In genomic region chr15:90138071-90138833, GRCh38 we compare ENCODE assay signal across 14 cellular contexts. TPM values are rescaled to one million over a fixed set of nuclear protein-coding genes. Genes with fewer than 3 reads are reported as not detected.
DNase-seq lines count a peak whose midpoint lies in the region; ATAC-seq, FAIRE-seq and TF ChIP-seq lines count a peak whose summit lies in the region.
"Had no signal": no experiment of that assay in that cellular context is flagged by ENCODE, and none has a peak within 500 bp of the region (broad histone marks: within the 10 kb centered on the region; RNA-seq: fewer than 3 reads in every experiment).

No MANE protein-coding gene starts in this region.

- H3K36me3 ChIP-seq in liver (ENCODE audit: control insufficient read depth in 4 of 4, insufficient read depth in 3 of 4, low read depth in 1 of 4, low read length in 3 of 4) (no peaks in the 10 kb centered on the region), HepG2 (replicated peaks in 1 of 2; ENCODE audit: control insufficient read depth in 1 of 2, insufficient read depth in 2 of 2, low read length in 2 of 2) (no peaks in the 10 kb centered on the region), right atrium auricular region (no peaks in the 10 kb centered on the region), parathyroid adenoma (ENCODE audit: control insufficient read depth, insufficient read depth, low read length) (no peaks in the 10 kb centered on the region)

- intact Hi-C loops in HepG2 (cut with micrococcal nuclease; ENCODE audit: unreplicated experiment) = no loop called here
- intact Hi-C loops in lower leg skin (cut with DNase I; ENCODE audit: low total_unique reads) = no loop called here
- intact Hi-C loops in left colon (cut with DNase I, micrococcal nuclease) = no loop called here

- DNase-seq in HepG2 (ENCODE audit: low spot score) = no peak
- DNase-seq in right atrium auricular region (ENCODE audit: low spot score) = no peak
- no peak for DNase-seq in lower leg skin (ENCODE audit: low spot score in 2 of 2)
- DNase-seq in stimulated activated CD8-positive, alpha-beta memory T cell treated with anti-CD3 and anti-CD28 coated beads, Interleukin-4, amount 100 ng/mL, for 48 hours = no peak
- no peak for DNase-seq in left colon
- DNase-seq: Calu3, KBM-7, NCI-H1092, NCI-H1694 treated with DMSO at 0.1 percent for 48 hours, SHP77 had no signal

- H3K4me3 ChIP-seq in liver (ENCODE audit: low read depth in 1 of 3, low read length in 3 of 3) (no peak overlapping the region), HepG2 (replicated peaks in 1 of 3; ENCODE audit: insufficient read depth in 1 of 3, low read depth in 2 of 3, low read length in 3 of 3) (no peak overlapping the region), right atrium auricular region (no peak overlapping the region), parathyroid adenoma (ENCODE audit: low read depth, low read length) (no peak overlapping the region), lower leg skin (ENCODE audit: low read depth, poor library complexity, severe bottlenecking) (no peak overlapping the region)
- H3K4me3 ChIP-seq: GM23338 had no signal

- TF ChIP-seq RAD21 in liver (IDR thresholded peaks at IDR 0.05) (peak; percentile 41 to 65), HepG2 (CRISPR knock-in tag; IDR thresholded peaks at IDR 0.05) (no peak)

- in situ Hi-C loops in HepG2 (cut with HindIII; ENCODE audit: extremely low pct_ligation_motif_present, low pct_unique_long_range_greater_than_20kb) = no loop called here

- ATAC-seq in HepG2 (no peak), GM18517 (IDR thresholded peaks at IDR 0.05; ENCODE audit: unreplicated experiment) (no peak), left colon (no peak)
- ATAC-seq: GM23338 had no signal

- BruUV-seq in HepG2 (replicated peaks; lab: Mats Ljungman, UMichigan) = no TSS peak

- CTCF ChIA-PET in HepG2 (lab: Yijun Ruan, JAX; ENCODE audit: low intra/inter-chr PET ratio, low total read pairs) = no interaction called here

- 77% methylated on average over 11 of the region's 11 CpGs for WGBS in liver
- WGBS in HepG2 (ENCODE audit: low lambda C conversion rate) = 30% methylated on average over 11 of the region's 11 CpGs
- 87 to 92% methylated on average over 11 of the region's 11 CpGs for WGBS in lower leg skin, 2 donors

- H3K27ac ChIP-seq in liver (ENCODE audit: low read depth in 1 of 2, low read length in 2 of 2) (peak overlapping the region in 1 of 2 donors; percentile 18), HepG2 (ENCODE audit: extremely low read length, insufficient read depth, low read length) (no peak overlapping the region), right atrium auricular region (peak overlapping the region; percentile 1 to 35), parathyroid adenoma (peak overlapping the region; percentile 22)

- H3K27me3 ChIP-seq in liver (ENCODE audit: control insufficient read depth in 4 of 4, insufficient read depth in 4 of 4, low read length in 3 of 4) (no peaks in the 10 kb centered on the region), HepG2 (ENCODE audit: control insufficient read depth in 1 of 2, insufficient read depth in 2 of 2, low read length in 2 of 2) (peaks cover 2 to 35% of the 10 kb centered on the region in 2 experiments; a peak in 4 of 5 replicates), right atrium auricular region (no peaks in the 10 kb centered on the region), parathyroid adenoma (ENCODE audit: control insufficient read depth, insufficient read depth, low read length) (no peaks in the 10 kb centered on the region)

- FAIRE-seq in HepG2 (lab: Jason Lieb, UNC) = no peak

- H3K79me2 ChIP-seq in HepG2 (ENCODE audit: insufficient read depth, low read length) (no peaks in the 10 kb centered on the region), parathyroid adenoma (no peaks in the 10 kb centered on the region)

- peaks cover 5 to 14% (median 9%) of the 10 kb centered on the region in 4 donors for H3K4me1 ChIP-seq in liver (ENCODE audit: control insufficient read depth in 4 of 4, insufficient read depth in 4 of 4, low read length in 3 of 4)
- H3K4me1 ChIP-seq in HepG2 (ENCODE audit: insufficient read depth, low read length) = peaks cover 20% of the 10 kb centered on the region
- H3K4me1 ChIP-seq in right atrium auricular region = peaks cover 0 to 10% of the 10 kb centered on the region in 2 donors
- H3K4me1 ChIP-seq in parathyroid adenoma = peaks cover 2% of the 10 kb centered on the region

- TF ChIP-seq POLR2A in HepG2 (IDR thresholded peaks at IDR 0.05; ENCODE audit: insufficient read depth in 1 of 2, low read depth in 2 of 2, low read length in 2 of 2) (no peak), lower leg skin (IDR thresholded peaks at IDR 0.05) (no peak)

- H3K9me3 ChIP-seq in liver (ENCODE audit: control insufficient read depth in 4 of 4, low read length in 3 of 4) = no peaks in the 10 kb centered on the region
- no peaks in the 10 kb centered on the region for H3K9me3 ChIP-seq in HepG2 (ENCODE audit: low read length)
- H3K9me3 ChIP-seq in right atrium auricular region = no peaks in the 10 kb centered on the region
- no peaks in the 10 kb centered on the region for H3K9me3 ChIP-seq in parathyroid adenoma (ENCODE audit: control insufficient read depth, low read length)

- no peaks in the 10 kb centered on the region for H4K20me1 ChIP-seq in HepG2 (ENCODE audit: insufficient read depth, low read length)

- TF ChIP-seq CTCF in liver (IDR thresholded peaks at IDR 0.05; ENCODE audit: low read depth, low read length, missing input control) (no peak), HepG2 (CRISPR knock-in tag; IDR thresholded peaks at IDR 0.05) (no peak), right atrium auricular region (IDR thresholded peaks at IDR 0.05) (no peak), parathyroid adenoma (IDR thresholded peaks at IDR 0.05) (no peak), lower leg skin (IDR thresholded peaks at IDR 0.05) (no peak)

- no peak for TF ChIP-seq EP300 in HepG2 (IDR thresholded peaks at IDR 0.05; ENCODE audit: low read depth in 2 of 2, low read length in 2 of 2)
- TF ChIP-seq EP300 in HepG2 (CRISPR knock-in tag; IDR thresholded peaks at IDR 0.05; ENCODE audit: borderline replicate concordance) = no peak

- H3K9ac ChIP-seq in liver (ENCODE audit: low read depth in 1 of 2, low read length in 2 of 2) (no peak overlapping the region), HepG2 (ENCODE audit: insufficient read depth, low read depth, low read length) (no peak overlapping the region), parathyroid adenoma (no peak overlapping the region)

- H3K4me2 ChIP-seq in HepG2 (ENCODE audit: low read depth, low read length) (no peak overlapping the region), parathyroid adenoma (ENCODE audit: low read length) (peak overlapping the region; percentile 61)
- H3K4me2 ChIP-seq: GM23338 had no signal

- POLR2A ChIA-PET in HepG2 (lab: Yijun Ruan, JAX) = no interaction called here

- H2AFZ ChIP-seq in HepG2 (ENCODE audit: low read length) = no peak overlapping the region
- peak overlapping the region; percentile 72 for H2AFZ ChIP-seq in parathyroid adenoma
- H2AFZ ChIP-seq: GM23338 had no signal

TF ChIP-seq in liver, 16 proteins besides CTCF, POLR2A, EP300 and RAD21:
- no peak for TF ChIP-seq SP1 (IDR thresholded peaks at IDR 0.05)
- peak; percentile 11 for TF ChIP-seq NR2F2 (IDR thresholded peaks at IDR 0.05)
- peak; percentile 25 to 56 for TF ChIP-seq HNF4A (conservative IDR thresholded peaks at IDR 0.05)
- peak; percentile 89 to 93 for TF ChIP-seq RXRA (IDR thresholded peaks at IDR 0.05)

TF ChIP-seq in HepG2, 621 proteins besides CTCF, POLR2A, EP300 and RAD21 (continues in another document):
- TF ChIP-seq SETDB1 (CRISPR knock-in tag; IDR thresholded peaks at IDR 0.05; ENCODE audit: borderline replicate concordance) (no peak), ZNF776 (CRISPR knock-in tag; IDR thresholded peaks at IDR 0.05) (no peak), KLF16 (CRISPR knock-in tag; IDR thresholded peaks at IDR 0.05) (no peak), HOXA3 (CRISPR knock-in tag; IDR thresholded peaks at IDR 0.05) (no peak), TMF1 (CRISPR knock-in tag; IDR thresholded peaks at IDR 0.05; ENCODE audit: low read depth) (no peak), ZBTB3 (CRISPR knock-in tag; IDR thresholded peaks at IDR 0.05; ENCODE audit: borderline replicate concordance, low read depth) (no peak)
- TF ChIP-seq, protein P1, sequence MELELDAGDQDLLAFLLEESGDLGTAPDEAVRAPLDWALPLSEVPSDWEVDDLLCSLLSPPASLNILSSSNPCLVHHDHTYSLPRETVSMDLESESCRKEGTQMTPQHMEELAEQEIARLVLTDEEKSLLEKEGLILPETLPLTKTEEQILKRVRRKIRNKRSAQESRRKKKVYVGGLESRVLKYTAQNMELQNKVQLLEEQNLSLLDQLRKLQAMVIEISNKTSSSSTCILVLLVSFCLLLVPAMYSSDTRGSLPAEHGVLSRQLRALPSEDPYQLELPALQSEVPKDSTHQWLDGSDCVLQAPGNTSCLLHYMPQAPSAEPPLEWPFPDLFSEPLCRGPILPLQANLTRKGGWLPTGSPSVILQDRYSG (CRISPR knock-in tag; IDR thresholded peaks at IDR 0.05) = no peak

RNA-seq across cellular contexts. Expression of gene IDH2, which starts 36.0 kb away (rescaled TPM):
- total RNA-seq in liver = 100 to 1,000 TPM; 149 to 318 TPM
- 100 to 1,000 TPM; 278 to 339 TPM for polyA plus RNA-seq in liver
- total RNA-seq in HepG2 (2016; rRNA removed; fragmentation: Illumina TruSeq; extraction: Trizol) = 120 and 121 TPM in 2 replicates
- 37.5 and 39.4 TPM in 2 replicates for total RNA-seq in HepG2 (2016; cell fraction: cytosol; rRNA removed; fragmentation: Illumina TruSeq; extraction: Trizol; ENCODE audit: low read depth)
- total RNA-seq in HepG2 (2016; cell fraction: insoluble cytoplasmic fraction; rRNA removed; fragmentation: Illumina TruSeq; extraction: Trizol) = 108 and 124 TPM in 2 replicates
- total RNA-seq in HepG2 (2016; cell fraction: membrane; rRNA removed; fragmentation: Illumina TruSeq; extraction: Trizol) = 87.3 and 98.2 TPM in 2 replicates
- total RNA-seq in HepG2 (2016; cell fraction: nucleus; rRNA removed; fragmentation: Illumina TruSeq; extraction: Trizol) = 50.6 and 54.5 TPM in 2 replicates
- polyA plus RNA-seq in HepG2 (2011; rRNA removed) = 132 and 145 TPM in 2 replicates
- 85.2 and 137 TPM in 2 replicates for polyA plus RNA-seq in HepG2 (2011; cell fraction: cytosol; rRNA removed)
- polyA plus RNA-seq in HepG2 (2011; cell fraction: nucleus; rRNA removed) = 62.9 and 78.0 TPM in 2 replicates
- polyA plus RNA-seq in HepG2 (2012) = 57.4 and 73.4 TPM in 2 replicates
- 63.2 and 73.9 TPM in 2 replicates for polyA plus RNA-seq in HepG2 (2016; cell fraction: cytosol; fragmentation: Illumina TruSeq; extraction: Trizol; ENCODE audit: low read depth)
- polyA plus RNA-seq in HepG2 (2016; cell fraction: insoluble cytoplasmic fraction; fragmentation: Illumina TruSeq; extraction: Trizol; ENCODE audit: low read depth) = 130 and 145 TPM in 2 replicates
- 84.9 and 106 TPM in 2 replicates for polyA plus RNA-seq in HepG2 (2016; cell fraction: membrane; fragmentation: Illumina TruSeq; extraction: Trizol; ENCODE audit: low read depth)
- polyA plus RNA-seq in HepG2 (2016; cell fraction: nucleus; fragmentation: Illumina TruSeq; extraction: Trizol; ENCODE audit: insufficient read depth, low read depth) = 97.9 and 110 TPM in 2 replicates
- 34.4 and 160 TPM in 2 replicates for polyA minus RNA-seq in HepG2 (2011; rRNA and poly(A)+ RNA removed; ENCODE audit: low replicate concordance)
- 67.1 and 76.1 TPM in 2 replicates for polyA minus RNA-seq in HepG2 (2011; cell fraction: cytosol; rRNA and poly(A)+ RNA removed)
- polyA minus RNA-seq in HepG2 (2011; cell fraction: nucleus; rRNA and poly(A)+ RNA removed) = 14.7 and 18.4 TPM in 2 replicates
- total RNA-seq in right atrium auricular region = 100 to 1,000 TPM; 119 to 249 TPM
- 100 to 1,000 TPM in 2 of 4 donors, 10 to 100 TPM in 2; 49.2 to 136 (median 86.3) TPM for total RNA-seq in lower leg skin
- 100 to 1,000 TPM; 110 to 185 TPM for total RNA-seq in left colon
